ENCODE assay signal across 14 cellular contexts in genomic region chr1:104636581-104636980, GRCh38.
A peak's percentile ranks its signal among the peaks of the same experiment; 100 is the strongest.
DNase-seq lines count a peak whose midpoint lies in the region; ATAC-seq and TF ChIP-seq lines count a peak whose summit lies in the region.
"Had no signal": no experiment of that assay in that cellular context is flagged by ENCODE, and none has a peak within 500 bp of the region (broad histone marks: within the 10 kb centered on the region; RNA-seq: fewer than 3 reads in every experiment).

No MANE protein-coding gene starts in this region.

- no peaks in the 10 kb centered on the region for H3K9me3 ChIP-seq in tibial nerve
- no peaks in the 10 kb centered on the region for H3K9me3 ChIP-seq in sigmoid colon
- H3K9me3 ChIP-seq: uterus had no signal

- TF ChIP-seq CTCF in GM13977 (IDR thresholded peaks at IDR 0.05; ENCODE audit: extremely low read depth, insufficient read depth, missing control alignments) = peak; percentile 26
- peak; percentile 33 for TF ChIP-seq CTCF in VCaP (conservative IDR thresholded peaks at IDR 0.05)
- TF ChIP-seq CTCF in tibial nerve (IDR thresholded peaks at IDR 0.05) = no peak
- no peak for TF ChIP-seq CTCF in sigmoid colon (IDR thresholded peaks at IDR 0.05)

- no peaks in the 10 kb centered on the region for H3K4me1 Mint-ChIP-seq in activated naive CD4-positive, alpha-beta T cell treated with anti-CD3 and anti-CD28 coated beads, Interleukin-2, amount 10 ng/mL, durations not matched to agents 7 days and 5 days
- H3K4me1 Mint-ChIP-seq: neural crest cell had no signal

- H3K27ac Mint-ChIP-seq in activated naive CD4-positive, alpha-beta T cell treated with anti-CD3 and anti-CD28 coated beads, Interleukin-2, amount 10 ng/mL, durations not matched to agents 7 days and 5 days = no peak overlapping the region
- H3K27ac Mint-ChIP-seq: activated naive CD4-positive, alpha-beta T cell treated with anti-CD3 and anti-CD28 coated beads, Interleukin-2, amount 50 U/mL, for 72 hours had no signal

- H3K4me3 Mint-ChIP-seq in activated naive CD4-positive, alpha-beta T cell treated with anti-CD3 and anti-CD28 coated beads, Interleukin-2, amount 10 ng/mL, durations not matched to agents 7 days and 5 days = no peak overlapping the region
- H3K4me3 Mint-ChIP-seq: neural crest cell had no signal

- H3K4me3 ChIP-seq in tibial nerve = no peak overlapping the region
- no peak overlapping the region for H3K4me3 ChIP-seq in sigmoid colon
- H3K4me3 ChIP-seq: uterus had no signal

- H3K27ac ChIP-seq in VCaP (no peak overlapping the region), tibial nerve (no peak overlapping the region), sigmoid colon (no peak overlapping the region)
- H3K27ac ChIP-seq: uterus had no signal

- ATAC-seq in GM21576 (IDR thresholded peaks at IDR 0.05; ENCODE audit: unreplicated experiment) = peak; percentile 82
- ATAC-seq: activated naive CD4-positive, alpha-beta T cell treated with anti-CD3 and anti-CD28 coated beads, Interleukin-2, amount 50 U/mL, for 72 hours had no signal

- H3K27me3 ChIP-seq in tibial nerve (no peaks in the 10 kb centered on the region), sigmoid colon (no peaks in the 10 kb centered on the region)
- H3K27me3 ChIP-seq: uterus had no signal

- TF ChIP-seq EP300 in tibial nerve (IDR thresholded peaks at IDR 0.05) (no peak), sigmoid colon (IDR thresholded peaks at IDR 0.05) (no peak)

- in situ Hi-C loops in GM13977 (cut with MboI; ENCODE audit: low pct_unique_long_range_greater_than_20kb, low sequenced_read_pairs, unreplicated experiment) = no loop called here

- H3K36me3 ChIP-seq in tibial nerve (no peaks in the 10 kb centered on the region), sigmoid colon (no peaks in the 10 kb centered on the region)
- H3K36me3 ChIP-seq: uterus had no signal

- DNase-seq in GM13977 (ENCODE audit: low spot score) = peak; percentile 21
- peak; percentile 2 for DNase-seq in HuH-7 (ENCODE audit: low spot score)
- no peak for DNase-seq in activated naive CD4-positive, alpha-beta T cell treated with anti-CD3 and anti-CD28 coated beads, Interleukin-2, amount 10 ng/mL, durations not matched to agents 7 days and 5 days
- no peak for DNase-seq in tibial nerve (ENCODE audit: low spot score in 2 of 2)
- DNase-seq in stimulated activated CD4-positive, alpha-beta T cell treated with anti-CD3 and anti-CD28 coated beads, Interleukin-12 subunit alpha, Interleukin-12 subunit beta, amount 100 ng/mL, for 4 hours = no peak
- DNase-seq in sigmoid colon = no peak
- DNase-seq: Calu3; effector CD8-positive, alpha-beta T cell; NCI-H446 treated with DMSO at 0.1 percent for 48 hours; uterus had no signal

- TF ChIP-seq POLR2A in tibial nerve (IDR thresholded peaks at IDR 0.05) (no peak), sigmoid colon (IDR thresholded peaks at IDR 0.05) (no peak)

- H3K36me3 Mint-ChIP-seq in activated naive CD4-positive, alpha-beta T cell treated with anti-CD3 and anti-CD28 coated beads, Interleukin-2, amount 10 ng/mL, durations not matched to agents 7 days and 5 days = no peaks in the 10 kb centered on the region
- H3K36me3 Mint-ChIP-seq: activated naive CD4-positive, alpha-beta T cell treated with anti-CD3 and anti-CD28 coated beads, Interleukin-2, amount 50 U/mL, for 72 hours had no signal

- intact Hi-C loops in sigmoid colon (cut with DNase I) = no loop called here

- no peaks in the 10 kb centered on the region for H3K27me3 Mint-ChIP-seq in activated naive CD4-positive, alpha-beta T cell treated with anti-CD3 and anti-CD28 coated beads, Interleukin-2, amount 10 ng/mL, durations not matched to agents 7 days and 5 days

- CTCF ChIA-PET in activated naive CD4-positive, alpha-beta T cell treated with anti-CD3 and anti-CD28 coated beads, Interleukin-2, amount 10 ng/mL, durations not matched to agents 7 days and 5 days (lab: Charles Lee) = no interaction called here

- peaks cover 9% of the 10 kb centered on the region for H3K9me3 Mint-ChIP-seq in activated naive CD4-positive, alpha-beta T cell treated with anti-CD3 and anti-CD28 coated beads, Interleukin-2, amount 10 ng/mL, durations not matched to agents 7 days and 5 days
- H3K9me3 Mint-ChIP-seq: neural crest cell had no signal

- H3K4me1 ChIP-seq in tibial nerve (no peaks in the 10 kb centered on the region), sigmoid colon (peaks cover 0 to 8% (median 0%) of the 10 kb centered on the region in 4 donors)
- H3K4me1 ChIP-seq: uterus had no signal

Comparison
In these comparisons a context has a peak if more than half of its experiments do, and no peak if none do; other contexts are left out.
1. DNase-seq: peak in GM13977 (single experiment) and HuH-7 (single experiment); none in activated naive CD4-positive, alpha-beta T cell treated with anti-CD3 and anti-CD28 coated beads, Interleukin-2, amount 10 ng/mL, durations not matched to agents 7 days and 5 days (single experiment), tibial nerve (0 of 2), stimulated activated CD4-positive, alpha-beta T cell treated with anti-CD3 and anti-CD28 coated beads, Interleukin-12 subunit alpha, Interleukin-12 subunit beta, amount 100 ng/mL, for 4 hours (single experiment) and sigmoid colon (single experiment).
2. CTCF ChIP-seq: peak in GM13977 (single experiment) and VCaP (single experiment); none in tibial nerve (0 of 5) and sigmoid colon (0 of 4).